In genomic region chr3:184773341-184774186, GRCh38 we compare ENCODE assay signal across 16 cellular contexts. TPM values are rescaled to one million over a fixed set of nuclear protein-coding genes. Genes with fewer than 3 reads are reported as not detected.
A peak's percentile ranks its signal among the peaks of the same experiment; 100 is the strongest.
DNase-seq lines count a peak whose midpoint lies in the region; ATAC-seq, FAIRE-seq and TF ChIP-seq lines count a peak whose summit lies in the region.
"Had no signal": no experiment of that assay in that cellular context is flagged by ENCODE, and none has a peak within 500 bp of the region (broad histone marks: within the 10 kb centered on the region; RNA-seq: fewer than 3 reads in every experiment).

No MANE protein-coding gene starts in this region.

- TF ChIP-seq POLR2A in GM18505 (IDR thresholded peaks at IDR 0.05; ENCODE audit: borderline replicate concordance, extremely low read depth, insufficient read depth, insufficient read length), result no peak

- H3K9me3 Mint-ChIP-seq in astrocyte (ENCODE audit: unreplicated experiment), result no peaks in the 10 kb centered on the region
- H3K9me3 Mint-ChIP-seq: activated naive CD4-positive, alpha-beta T cell treated with anti-CD3 and anti-CD28 coated beads, Interleukin-2, amount 50 U/mL, for 24 hours; natural killer cell treated with Interleukin-12 subunit alpha and Interleukin-12 subunit beta and Interleukin-15 and Interleukin-18, amount 100 ng/mL, for 72 hours had no signal

- H3F3A ChIP-seq in PC-3 (ENCODE audit: low read length, unreplicated experiment), result no peaks in the 10 kb centered on the region

- BruUV-seq in PC-3 (replicated peaks; lab: Mats Ljungman, UMichigan), result no TSS peak

- no peaks in the 10 kb centered on the region for H3K36me3 Mint-ChIP-seq in astrocyte (ENCODE audit: low read depth, unreplicated experiment)
- H3K36me3 Mint-ChIP-seq: activated naive CD4-positive, alpha-beta T cell treated with anti-CD3 and anti-CD28 coated beads, Interleukin-2, amount 50 U/mL, for 24 hours; natural killer cell treated with Interleukin-12 subunit alpha and Interleukin-12 subunit beta and Interleukin-15 and Interleukin-18, amount 100 ng/mL, for 72 hours had no signal

- H3K4me3 ChIP-seq in BE2C (ENCODE audit: low read depth, low read length), result peak overlapping the region; percentile 43
- no peak overlapping the region for H3K4me3 ChIP-seq in astrocyte (ENCODE audit: insufficient read depth, low read depth, low read length)
- no peak overlapping the region for H3K4me3 ChIP-seq in hepatocyte
- H3K4me3 ChIP-seq in PC-3 (ENCODE audit: low read length), result no peak overlapping the region

- H3K27me3 ChIP-seq in BE2C (peaks cover 2% of the 10 kb centered on the region), astrocyte (ENCODE audit: insufficient read depth, low read length) (peaks cover 10% of the 10 kb centered on the region), hepatocyte (no peaks in the 10 kb centered on the region), PC-3 (ENCODE audit: low read length) (no peaks in the 10 kb centered on the region)

- peak overlapping the region; percentile 73 for H2AFZ ChIP-seq in astrocyte (ENCODE audit: low read depth, low read length)
- H2AFZ ChIP-seq in hepatocyte, result peak overlapping the region; percentile 16
- H2AFZ ChIP-seq in PC-3 (ENCODE audit: low read length), result no peak overlapping the region

- CTCF ChIA-PET in PC-3 (lab: Charles Lee), result interaction anchor here (0.6 to 1.1 kb wide), 2 partner anchors 53 to 212 kb away, joined by 3 to 5 read pairs; partner anchors contain the start of gene EPHB3

- H3K9me3 ChIP-seq in BE2C, result no peaks in the 10 kb centered on the region
- no peaks in the 10 kb centered on the region for H3K9me3 ChIP-seq in astrocyte (ENCODE audit: insufficient read depth, low read depth, low read length)
- H3K9me3 ChIP-seq in hepatocyte (ENCODE audit: low read depth), result no peaks in the 10 kb centered on the region
- no peaks in the 10 kb centered on the region for H3K9me3 ChIP-seq in PC-3 (ENCODE audit: low read length)

- peak; percentile 29 for ATAC-seq in sciatic nerve
- ATAC-seq in HG03159 (IDR thresholded peaks at IDR 0.05; ENCODE audit: unreplicated experiment), result no peak
- no peak for ATAC-seq in GM18505 (IDR thresholded peaks at IDR 0.05; ENCODE audit: unreplicated experiment)
- no peak for ATAC-seq in PC-3
- ATAC-seq in HG03571 (IDR thresholded peaks at IDR 0.05; ENCODE audit: unreplicated experiment), result no peak
- ATAC-seq: HCT116; natural killer cell treated with Interleukin-12 subunit alpha and Interleukin-12 subunit beta and Interleukin-15 and Interleukin-18, amount 100 ng/mL, for 72 hours had no signal

- intact Hi-C loops in sciatic nerve (cut with DNase I) (no loop called here), PC-3 (cut with micrococcal nuclease) (no loop called here)

- WGBS in hepatocyte (ENCODE audit: low lambda C conversion rate, missing lambda C conversion rate), result 67% methylated on average over 42 of the region's 42 CpGs

- no peaks in the 10 kb centered on the region for H4K20me1 ChIP-seq in astrocyte (ENCODE audit: insufficient read depth, low read length)
- H4K20me1 ChIP-seq in hepatocyte (ENCODE audit: insufficient read depth, poor library complexity, severe bottlenecking), result no peaks in the 10 kb centered on the region
- H4K20me1 ChIP-seq in PC-3 (ENCODE audit: low read length), result no peaks in the 10 kb centered on the region

- H3K4me3 Mint-ChIP-seq in astrocyte (ENCODE audit: unreplicated experiment), result no peak overlapping the region
- H3K4me3 Mint-ChIP-seq: activated naive CD4-positive, alpha-beta T cell treated with anti-CD3 and anti-CD28 coated beads, Interleukin-2, amount 50 U/mL, for 24 hours; B cell; natural killer cell treated with Interleukin-12 subunit alpha and Interleukin-12 subunit beta and Interleukin-15 and Interleukin-18, amount 100 ng/mL, for 72 hours had no signal

- no peaks in the 10 kb centered on the region for H3K9me2 ChIP-seq in hepatocyte (replicated peaks; ENCODE audit: insufficient read depth)
- no peaks in the 10 kb centered on the region for H3K9me2 ChIP-seq in PC-3 (replicated peaks; ENCODE audit: low read length)

- TF ChIP-seq CTCF in BE2C (IDR thresholded peaks at IDR 0.05; ENCODE audit: low read depth, low read length), result no peak
- no peak for TF ChIP-seq CTCF in astrocyte (IDR thresholded peaks at IDR 0.05; ENCODE audit: insufficient read depth, low read depth, low read length)
- TF ChIP-seq CTCF in hepatocyte (IDR thresholded peaks at IDR 0.05; ENCODE audit: poor library complexity), result no peak
- no peak for TF ChIP-seq CTCF in PC-3 (conservative IDR thresholded peaks at IDR 0.05; ENCODE audit: low read depth, low read length)

- H3K9ac ChIP-seq in astrocyte (ENCODE audit: low read length) (no peak overlapping the region), PC-3 (ENCODE audit: low read length) (no peak overlapping the region)

- DNase-seq in BE2C, result peak; percentile 55
- DNase-seq in astrocyte (ENCODE audit: low read depth), result no peak
- no peak for DNase-seq in hepatocyte (ENCODE audit: low spot score)
- DNase-seq in sciatic nerve (ENCODE audit: low spot score), result no peak
- no peak for DNase-seq in PC-3
- DNase-seq: EL, NCI-H1092 treated with DMSO at 0.1 percent for 48 hours, NCI-H524 treated with DMSO at 0.1 percent for 48 hours, SHP77 had no signal

- no peak overlapping the region for H3K27ac ChIP-seq in astrocyte (ENCODE audit: low read depth, low read length)
- H3K27ac ChIP-seq in hepatocyte, result peak overlapping the region; percentile 64
- H3K27ac ChIP-seq in PC-3 (ENCODE audit: low read length), result no peak overlapping the region

- H3K79me2 ChIP-seq in astrocyte (ENCODE audit: insufficient read depth, low read length), result no peaks in the 10 kb centered on the region
- no peaks in the 10 kb centered on the region for H3K79me2 ChIP-seq in hepatocyte
- no peaks in the 10 kb centered on the region for H3K79me2 ChIP-seq in PC-3 (ENCODE audit: low read length)

- H3K27ac Mint-ChIP-seq in astrocyte (ENCODE audit: unreplicated experiment), result no peak overlapping the region
- H3K27ac Mint-ChIP-seq: activated naive CD4-positive, alpha-beta T cell treated with anti-CD3 and anti-CD28 coated beads, Interleukin-2, amount 50 U/mL, for 24 hours; B cell; natural killer cell treated with Interleukin-12 subunit alpha and Interleukin-12 subunit beta and Interleukin-15 and Interleukin-18, amount 100 ng/mL, for 72 hours had no signal

- H3K27me3 Mint-ChIP-seq in astrocyte (ENCODE audit: low read depth, unreplicated experiment), result peaks cover 23% of the 10 kb centered on the region

- FAIRE-seq in astrocyte (lab: Jason Lieb, UNC), result no peak

- POLR2A ChIA-PET in PC-3 (lab: Charles Lee; ENCODE audit: unreplicated experiment), result no interaction called here

- H3K4me1 Mint-ChIP-seq in astrocyte (ENCODE audit: low read depth, unreplicated experiment), result peaks cover 2% of the 10 kb centered on the region
- H3K4me1 Mint-ChIP-seq: B cell had no signal

- no peaks in the 10 kb centered on the region for H3K4me1 ChIP-seq in BE2C
- peaks cover 5% of the 10 kb centered on the region for H3K4me1 ChIP-seq in astrocyte (ENCODE audit: insufficient read depth, low read length)
- peaks cover 34% of the 10 kb centered on the region for H3K4me1 ChIP-seq in hepatocyte (ENCODE audit: insufficient read depth)
- H3K4me1 ChIP-seq in PC-3 (ENCODE audit: insufficient read depth, low read length), result no peaks in the 10 kb centered on the region

- H3K36me3 ChIP-seq in BE2C (no peaks in the 10 kb centered on the region), astrocyte (ENCODE audit: insufficient read depth, low read length) (no peaks in the 10 kb centered on the region), hepatocyte (replicated peaks; ENCODE audit: insufficient read depth, low read depth) (no peaks in the 10 kb centered on the region), PC-3 (ENCODE audit: low read depth, low read length) (no peaks in the 10 kb centered on the region)

- peak overlapping the region; percentile 44 for H3K4me2 ChIP-seq in astrocyte (ENCODE audit: low read length)
- peak overlapping the region; percentile 60 for H3K4me2 ChIP-seq in hepatocyte
- no peak overlapping the region for H3K4me2 ChIP-seq in PC-3 (ENCODE audit: low read length)

RNA-seq across cellular contexts. Expression of gene VPS8, which starts 38.4 kb away (rescaled TPM):
- polyA plus RNA-seq in BE2C (2012; ENCODE audit: insufficient read depth, insufficient read length, low read depth), result 16.2 TPM
- total RNA-seq in astrocyte (37.6 and 40.7 TPM in 2 replicates), hepatocyte (61.9 and 62.4 TPM in 2 replicates), sciatic nerve (86.4 TPM), PC-3 (2014; rRNA removed) (36.2 and 38.0 TPM in 2 replicates)
- polyA plus RNA-seq in hepatocyte, result 20.5 and 24.9 TPM in 2 replicates
